8 cellular contexts compared by ENCODE assay signal in genomic region chr7:1176891-1177373, GRCh38. TPM values are rescaled to one million over a fixed set of nuclear protein-coding genes. Genes with fewer than 3 reads are reported as not detected.
A peak's percentile ranks its signal among the peaks of the same experiment; 100 is the strongest.
DNase-seq lines count a peak whose midpoint lies in the region; ATAC-seq and TF ChIP-seq lines count a peak whose summit lies in the region.

No MANE protein-coding gene starts in this region.

- H3K27me3 ChIP-seq in neutrophil: no peaks in the 10 kb centered on the region
- H3K27me3 ChIP-seq in transverse colon: peaks cover 13% of the 10 kb centered on the region

- TF ChIP-seq CTCF in AG09309 (IDR thresholded peaks at IDR 0.05; ENCODE audit: control insufficient read depth, insufficient read depth, low read depth, low read length, missing control alignments) (peak; percentile 62), epithelial cell of proximal tubule (conservative IDR thresholded peaks at IDR 0.05; ENCODE audit: low read depth, low read length) (peak; percentile 69), neutrophil (IDR thresholded peaks at IDR 0.05) (peak; percentile 70), transverse colon (IDR thresholded peaks at IDR 0.05) (peak; percentile 58 to 81 (median 70))

- WGBS in transverse colon (ENCODE audit: low coverage in 1 of 2), 2 donors: 34 to 37% methylated on average over 9 to 22 of the region's 22 CpGs

- peaks cover 15 to 22% of the 10 kb centered on the region in 2 experiments for H3K4me1 ChIP-seq in neutrophil (ENCODE audit: control insufficient read depth in 1 of 2, insufficient read depth in 1 of 2, low read depth in 1 of 2, low read length in 1 of 2)
- H3K4me1 ChIP-seq in transverse colon: peaks cover 6 to 14% (median 10%) of the 10 kb centered on the region in 4 donors

- intact Hi-C loops in transverse colon (cut with DNase I; ENCODE audit: low total_unique reads): loop anchor here (10.0 kb wide), 1 partner anchor 92 kb away; the partner anchor contains the start of gene GPER1

- DNase-seq in AG09309 (ENCODE audit: low read depth) (no peak), NOMO-1 (lab: John Stamatoyannopoulos, UW; ENCODE audit: unreplicated experiment in 2 of 2) (peak; percentile 38 to 40), epithelial cell of proximal tubule (ENCODE audit: low read depth) (no peak), transverse colon (peak; percentile 88)
- DNase-seq in activated CD8-positive, alpha-beta memory T cell treated with anti-CD3 and anti-CD28 coated beads for 48 hours (ENCODE audit: low read depth in 2 of 3, low spot score in 2 of 3): peak; percentile 49 to 95 (median 83)

- H3K36me3 ChIP-seq in neutrophil (no peaks in the 10 kb centered on the region), transverse colon (no peaks in the 10 kb centered on the region)

- in situ Hi-C loops in transverse colon (cut with MboI; ENCODE audit: low pct_ligation_motif_present in 1 of 4, low pct_unique_long_range_greater_than_20kb in 1 of 4, low sequenced_read_pairs in 3 of 4): no loop called here

- H3K4me3 ChIP-seq in AG09309 (ENCODE audit: control insufficient read depth, low read depth, low read length) (no peak overlapping the region), epithelial cell of proximal tubule (ENCODE audit: low read depth, low read length) (no peak overlapping the region), neutrophil (ENCODE audit: low read depth in 1 of 2, low read length in 1 of 2) (no peak overlapping the region), transverse colon (no peak overlapping the region)

- TF ChIP-seq EP300 in transverse colon (IDR thresholded peaks at IDR 0.05; ENCODE audit: low read depth): no peak

- ATAC-seq in GM18909 (IDR thresholded peaks at IDR 0.05; ENCODE audit: poor library complexity, unreplicated experiment): peak; percentile 44
- ATAC-seq in HG02973 (IDR thresholded peaks at IDR 0.05; ENCODE audit: unreplicated experiment): no peak

- H3K9me3 ChIP-seq in neutrophil: no peaks in the 10 kb centered on the region
- no peaks in the 10 kb centered on the region for H3K9me3 ChIP-seq in transverse colon

- no peak for TF ChIP-seq POLR2A in transverse colon (IDR thresholded peaks at IDR 0.05)

- no peak overlapping the region for H3K27ac ChIP-seq in neutrophil
- H3K27ac ChIP-seq in transverse colon: no peak overlapping the region

RNA-seq across cellular contexts. Expression of gene ZFAND2A, which starts 16.9 kb away (rescaled TPM):
- 17.2 and 32.8 TPM in 2 replicates for total RNA-seq in epithelial cell of proximal tubule
- total RNA-seq in transverse colon: 100 to 1,000 TPM in 1 of 4 donors, 10 to 100 TPM in 3; 33.3 to 124 (median 53.1) TPM

RNA-seq across cellular contexts. Expression of gene UNCX, which starts 55.7 kb away (rescaled TPM):
- total RNA-seq in epithelial cell of proximal tubule: 0.65 and 1.7 TPM in 2 replicates
- total RNA-seq in transverse colon: not detected

Comparison
In these comparisons a context has a peak if more than half of its experiments do, and no peak if none do; other contexts are left out.
1. DNase-seq: peak in NOMO-1 (2 of 2), activated CD8-positive, alpha-beta memory T cell treated with anti-CD3 and anti-CD28 coated beads for 48 hours (3 of 3) and transverse colon (single experiment); none in AG09309 (single experiment) and epithelial cell of proximal tubule (single experiment).
2. Peak in every context shown above with its lines, with median percentiles within 50 percentile points of each other: CTCF ChIP-seq.